1 cellular context compared by ENCODE assay signal in the genomic region with DNA sequence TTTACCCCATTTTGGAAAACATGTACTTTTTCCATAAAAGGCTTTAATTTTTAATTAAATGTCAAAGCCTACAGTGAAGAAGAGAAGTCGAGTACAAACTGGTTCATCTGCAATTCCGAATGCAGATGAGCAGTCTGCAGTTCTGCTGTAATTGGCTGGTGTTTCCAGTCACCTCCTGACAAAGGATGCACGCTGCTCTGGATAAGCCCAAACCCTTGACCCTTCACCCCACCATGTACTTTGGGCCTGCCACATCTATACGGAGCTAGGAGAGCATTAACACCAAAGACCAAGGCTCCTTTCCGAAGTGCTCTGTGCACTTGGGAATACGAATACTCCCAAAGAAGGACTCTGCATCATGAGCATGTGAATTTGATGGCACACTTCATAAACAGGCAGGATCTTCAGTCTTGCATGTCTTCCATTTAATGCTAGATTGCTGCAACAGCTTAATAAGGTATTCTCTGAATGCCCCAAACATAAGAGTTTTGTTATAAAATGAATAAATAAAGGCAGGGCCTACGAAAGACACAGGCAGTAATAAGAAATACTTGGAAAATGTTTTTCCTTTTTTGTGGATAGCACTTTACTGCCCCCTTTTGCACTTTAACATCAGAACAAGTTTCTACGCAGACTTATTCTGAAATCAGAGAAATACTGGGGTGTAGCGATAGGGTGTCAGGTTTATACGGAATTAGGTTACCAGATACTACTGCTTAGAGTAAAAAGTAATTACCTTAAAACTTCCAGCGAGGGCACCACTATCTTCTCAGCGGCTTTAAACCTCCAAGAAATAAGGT.
TF ChIP-seq lines count a peak whose summit lies in the region.

No MANE protein-coding gene starts in this region.

TF ChIP-seq in HEK293, 187 proteins besides CTCF, POLR2A, EP300 and RAD21 (continued from another document):
- TF ChIP-seq, protein P1, sequence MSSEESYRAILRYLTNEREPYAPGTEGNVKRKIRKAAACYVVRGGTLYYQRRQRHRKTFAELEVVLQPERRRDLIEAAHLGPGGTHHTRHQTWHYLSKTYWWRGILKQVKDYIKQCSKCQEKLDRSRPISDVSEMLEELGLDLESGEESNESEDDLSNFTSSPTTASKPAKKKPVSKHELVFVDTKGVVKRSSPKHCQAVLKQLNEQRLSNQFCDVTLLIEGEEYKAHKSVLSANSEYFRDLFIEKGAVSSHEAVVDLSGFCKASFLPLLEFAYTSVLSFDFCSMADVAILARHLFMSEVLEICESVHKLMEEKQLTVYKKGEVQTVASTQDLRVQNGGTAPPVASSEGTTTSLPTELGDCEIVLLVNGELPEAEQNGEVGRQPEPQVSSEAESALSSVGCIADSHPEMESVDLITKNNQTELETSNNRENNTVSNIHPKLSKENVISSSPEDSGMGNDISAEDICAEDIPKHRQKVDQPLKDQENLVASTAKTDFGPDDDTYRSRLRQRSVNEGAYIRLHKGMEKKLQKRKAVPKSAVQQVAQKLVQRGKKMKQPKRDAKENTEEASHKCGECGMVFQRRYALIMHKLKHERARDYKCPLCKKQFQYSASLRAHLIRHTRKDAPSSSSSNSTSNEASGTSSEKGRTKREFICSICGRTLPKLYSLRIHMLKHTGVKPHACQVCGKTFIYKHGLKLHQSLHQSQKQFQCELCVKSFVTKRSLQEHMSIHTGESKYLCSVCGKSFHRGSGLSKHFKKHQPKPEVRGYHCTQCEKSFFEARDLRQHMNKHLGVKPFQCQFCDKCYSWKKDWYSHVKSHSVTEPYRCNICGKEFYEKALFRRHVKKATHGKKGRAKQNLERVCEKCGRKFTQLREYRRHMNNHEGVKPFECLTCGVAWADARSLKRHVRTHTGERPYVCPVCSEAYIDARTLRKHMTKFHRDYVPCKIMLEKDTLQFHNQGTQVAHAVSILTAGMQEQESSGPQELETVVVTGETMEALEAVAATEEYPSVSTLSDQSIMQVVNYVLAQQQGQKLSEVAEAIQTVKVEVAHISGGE (tag by site-specific recombination; conservative IDR thresholded peaks at IDR 0.05; ENCODE audit: low read depth), result no peak
- TF ChIP-seq IKZF3 (tag by site-specific recombination; IDR thresholded peaks at IDR 0.05) (0 out of 2 replicates have a peak, but pooled peaks have one; percentile 10), FEZF1 (tag by site-specific recombination; IDR thresholded peaks at IDR 0.05) (peak; percentile 61), ZNF501 (tag by site-specific recombination; IDR thresholded peaks at IDR 0.05) (no peak), ZBTB8A (tag by site-specific recombination; IDR thresholded peaks at IDR 0.05) (no peak), ZNF600 (tag by site-specific recombination; IDR thresholded peaks at IDR 0.05) (0 out of 2 replicates have a peak, but pooled peaks have one; percentile 34)
- TF ChIP-seq, protein P2, sequence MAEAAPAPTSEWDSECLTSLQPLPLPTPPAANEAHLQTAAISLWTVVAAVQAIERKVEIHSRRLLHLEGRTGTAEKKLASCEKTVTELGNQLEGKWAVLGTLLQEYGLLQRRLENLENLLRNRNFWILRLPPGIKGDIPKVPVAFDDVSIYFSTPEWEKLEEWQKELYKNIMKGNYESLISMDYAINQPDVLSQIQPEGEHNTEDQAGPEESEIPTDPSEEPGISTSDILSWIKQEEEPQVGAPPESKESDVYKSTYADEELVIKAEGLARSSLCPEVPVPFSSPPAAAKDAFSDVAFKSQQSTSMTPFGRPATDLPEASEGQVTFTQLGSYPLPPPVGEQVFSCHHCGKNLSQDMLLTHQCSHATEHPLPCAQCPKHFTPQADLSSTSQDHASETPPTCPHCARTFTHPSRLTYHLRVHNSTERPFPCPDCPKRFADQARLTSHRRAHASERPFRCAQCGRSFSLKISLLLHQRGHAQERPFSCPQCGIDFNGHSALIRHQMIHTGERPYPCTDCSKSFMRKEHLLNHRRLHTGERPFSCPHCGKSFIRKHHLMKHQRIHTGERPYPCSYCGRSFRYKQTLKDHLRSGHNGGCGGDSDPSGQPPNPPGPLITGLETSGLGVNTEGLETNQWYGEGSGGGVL (tag by site-specific recombination; IDR thresholded peaks at IDR 0.05), result no peak
- TF ChIP-seq, protein P3, sequence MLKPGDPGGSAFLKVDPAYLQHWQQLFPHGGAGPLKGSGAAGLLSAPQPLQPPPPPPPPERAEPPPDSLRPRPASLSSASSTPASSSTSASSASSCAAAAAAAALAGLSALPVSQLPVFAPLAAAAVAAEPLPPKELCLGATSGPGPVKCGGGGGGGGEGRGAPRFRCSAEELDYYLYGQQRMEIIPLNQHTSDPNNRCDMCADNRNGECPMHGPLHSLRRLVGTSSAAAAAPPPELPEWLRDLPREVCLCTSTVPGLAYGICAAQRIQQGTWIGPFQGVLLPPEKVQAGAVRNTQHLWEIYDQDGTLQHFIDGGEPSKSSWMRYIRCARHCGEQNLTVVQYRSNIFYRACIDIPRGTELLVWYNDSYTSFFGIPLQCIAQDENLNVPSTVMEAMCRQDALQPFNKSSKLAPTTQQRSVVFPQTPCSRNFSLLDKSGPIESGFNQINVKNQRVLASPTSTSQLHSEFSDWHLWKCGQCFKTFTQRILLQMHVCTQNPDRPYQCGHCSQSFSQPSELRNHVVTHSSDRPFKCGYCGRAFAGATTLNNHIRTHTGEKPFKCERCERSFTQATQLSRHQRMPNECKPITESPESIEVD (tag by site-specific recombination; IDR thresholded peaks at IDR 0.05), result peak; percentile 47; the same call in 1 of the 2 replicates
